In genomic region chr6:8063762-8064637, GRCh38 we compare ENCODE assay signal across 8 cellular contexts. TPM values are rescaled to one million over a fixed set of nuclear protein-coding genes. Genes with fewer than 3 reads are reported as not detected.
DNase-seq lines count a peak whose midpoint lies in the region; ATAC-seq and TF ChIP-seq lines count a peak whose summit lies in the region.

A gene with protein sequence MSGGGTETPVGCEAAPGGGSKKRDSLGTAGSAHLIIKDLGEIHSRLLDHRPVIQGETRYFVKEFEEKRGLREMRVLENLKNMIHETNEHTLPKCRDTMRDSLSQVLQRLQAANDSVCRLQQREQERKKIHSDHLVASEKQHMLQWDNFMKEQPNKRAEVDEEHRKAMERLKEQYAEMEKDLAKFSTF (minus strand): TSS chr6:8064389. CDS start chr6:8064376, 13 bp downstream.

- peak within 1 kb of the TSS; percentile 81 for H3K4me3 ChIP-seq in GM06990 (replicated peaks; ENCODE audit: low read depth, low read length)
- peak within 1 kb of the TSS; percentile 91 to 97 for H3K4me3 ChIP-seq in SK-N-SH (ENCODE audit: low read depth in 2 of 2, low read length in 1 of 2)
- H3K4me3 ChIP-seq in suprapubic skin = peak within 1 kb of the TSS; percentile 83

- H3K4me1 ChIP-seq in SK-N-SH (ENCODE audit: control insufficient read depth in 1 of 2, insufficient read depth in 2 of 2, low read depth in 1 of 2, low read length in 1 of 2) (no peaks in the 10 kb centered on the region; a peak in 3 of 4 replicates), suprapubic skin (peaks cover 13% of the 10 kb centered on the region)

- H2AFZ ChIP-seq in SK-N-SH (ENCODE audit: low read depth) = peak within 1 kb of the TSS; percentile 99

- H3K9ac ChIP-seq in SK-N-SH = peak within 1 kb of the TSS; percentile 87

- TF ChIP-seq CTCF in GM06990 (IDR thresholded peaks at IDR 0.05; ENCODE audit: insufficient read depth, low read length, poor library complexity, severe bottlenecking) (no peak), SK-N-SH (IDR thresholded peaks at IDR 0.05) (peak; percentile 26), suprapubic skin (IDR thresholded peaks at IDR 0.05) (no peak)

- POLR2A ChIA-PET in SK-N-SH (lab: Yijun Ruan, JAX) = interaction anchor here (0.8 to 1.3 kb wide), 2 partner anchors 38 kb away, joined by 4 to 7 read pairs; partner anchors contain the start of gene EEF1E1

- no peaks in the 10 kb centered on the region for H3K9me2 ChIP-seq in SK-N-SH

- H3K27me3 ChIP-seq in GM06990 (replicated peaks; ENCODE audit: control insufficient read depth, insufficient read depth, low read length) (no peaks in the 10 kb centered on the region), SK-N-SH (ENCODE audit: insufficient read depth) (no peaks in the 10 kb centered on the region), suprapubic skin (no peaks in the 10 kb centered on the region)

- peaks cover 5% of the 10 kb centered on the region; the same call in 1 of the 2 replicates for H3K79me2 ChIP-seq in SK-N-SH (ENCODE audit: insufficient read depth)

- H4K20me1 ChIP-seq in SK-N-SH (ENCODE audit: insufficient read depth) = no peaks in the 10 kb centered on the region

- TF ChIP-seq EP300 in SK-N-SH (IDR thresholded peaks at IDR 0.05; ENCODE audit: borderline replicate concordance in 1 of 2, low read depth in 1 of 2, low read length in 1 of 2) (peak in 1 of 2 experiments; percentile 55; a peak in 1 of 4 replicates), suprapubic skin (IDR thresholded peaks at IDR 0.05) (no peak)

- no peaks in the 10 kb centered on the region; the same call in 1 of the 2 replicates for H3K36me3 ChIP-seq in GM06990 (ENCODE audit: control insufficient read depth, insufficient read depth, low read length)
- H3K36me3 ChIP-seq in SK-N-SH (replicated peaks in 1 of 2; ENCODE audit: control insufficient read depth in 1 of 2, insufficient read depth in 2 of 2, low read length in 1 of 2) = peaks cover 12 to 22% of the 10 kb centered on the region in 2 experiments
- peaks cover 8% of the 10 kb centered on the region for H3K36me3 ChIP-seq in suprapubic skin

- H3K9me3 ChIP-seq in SK-N-SH = no peaks in the 10 kb centered on the region
- no peaks in the 10 kb centered on the region for H3K9me3 ChIP-seq in suprapubic skin

- ATAC-seq in HG02571 (IDR thresholded peaks at IDR 0.05; ENCODE audit: unreplicated experiment) = peak; percentile 83

- DNase-seq in GM06990 (ENCODE audit: extremely low read depth, insufficient read length) (peak; percentile 96), NCI-H1048 (lab: John Stamatoyannopoulos, UW) (peak; percentile 96), SK-N-SH (peak; percentile 94), globus pallidus (ENCODE audit: low spot score) (peak; percentile 96), nucleus accumbens (lab: John Stamatoyannopoulos, UW) (peak; percentile 57 to 97 (median 92)), suprapubic skin (ENCODE audit: low spot score in 2 of 2) (peak; percentile 97)
- DNase-seq in activated naive CD4-positive, alpha-beta T cell treated with anti-CD3 and anti-CD28 coated beads, Interleukin-2, amount 50 U/mL, for 16 hours = peak; percentile 98

- peak within 1 kb of the TSS; percentile 94 for H3K4me2 ChIP-seq in SK-N-SH

- TF ChIP-seq RAD21 in SK-N-SH (IDR thresholded peaks at IDR 0.05; ENCODE audit: low read length) = peak; percentile 2; the same call in 1 of the 2 replicates

- peaks cover 4% of the 10 kb centered on the region for H3F3A ChIP-seq in SK-N-SH (replicated peaks; ENCODE audit: insufficient read depth)

- TF ChIP-seq POLR2A in suprapubic skin (IDR thresholded peaks at IDR 0.05) = peak in 1 of 2 donors; percentile 64

- CTCF ChIA-PET in SK-N-SH (lab: Yijun Ruan, JAX) = interaction anchor here (0.6 to 1.3 kb wide), 3 partner anchors 10 to 341 kb away, joined by 3 to 4 read pairs (median 3); no protein-coding TSS in a partner anchor

- H3K27ac ChIP-seq in SK-N-SH (ENCODE audit: low read depth in 2 of 2, low read length in 1 of 2) = peak within 1 kb of the TSS; percentile 73 to 85
- H3K27ac ChIP-seq in suprapubic skin = peak within 1 kb of the TSS; percentile 87

- 0% methylated on average over 18 of the region's 64 CpGs for WGBS in SK-N-SH (ENCODE audit: low lambda C conversion rate)
- 0% methylated on average over 17 of the region's 64 CpGs for WGBS in suprapubic skin

TF ChIP-seq in SK-N-SH, 30 proteins besides CTCF, POLR2A, EP300 and RAD21 (continues in another document):
- TF ChIP-seq GATA2 (CRISPR knock-in tag; IDR thresholded peaks at IDR 0.05) = peak; percentile 26; the same call in 1 of the 2 replicates
- TF ChIP-seq, protein P1, sequence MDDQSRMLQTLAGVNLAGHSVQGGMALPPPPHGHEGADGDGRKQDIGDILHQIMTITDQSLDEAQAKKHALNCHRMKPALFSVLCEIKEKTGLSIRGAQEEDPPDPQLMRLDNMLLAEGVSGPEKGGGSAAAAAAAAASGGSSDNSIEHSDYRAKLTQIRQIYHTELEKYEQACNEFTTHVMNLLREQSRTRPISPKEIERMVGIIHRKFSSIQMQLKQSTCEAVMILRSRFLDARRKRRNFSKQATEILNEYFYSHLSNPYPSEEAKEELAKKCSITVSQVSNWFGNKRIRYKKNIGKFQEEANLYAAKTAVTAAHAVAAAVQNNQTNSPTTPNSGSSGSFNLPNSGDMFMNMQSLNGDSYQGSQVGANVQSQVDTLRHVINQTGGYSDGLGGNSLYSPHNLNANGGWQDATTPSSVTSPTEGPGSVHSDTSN (IDR thresholded peaks at IDR 0.05) = peak; percentile 32; the same call in 1 of the 2 replicates
- TF ChIP-seq GABPA (IDR thresholded peaks at IDR 0.05; ENCODE audit: low read depth) = peak; percentile 79
- TF ChIP-seq YY1 (IDR thresholded peaks at IDR 0.05; ENCODE audit: low read depth) = peak; percentile 99
- TF ChIP-seq SMC3 (IDR thresholded peaks at IDR 0.05; ENCODE audit: low read depth, low read length) = no peak
- TF ChIP-seq TCF12 (IDR thresholded peaks at IDR 0.05) = peak; percentile 36; the same call in 1 of the 2 replicates
- peak; percentile 37; the same call in 1 of the 2 replicates for TF ChIP-seq RCOR1 (IDR thresholded peaks at IDR 0.05; ENCODE audit: low read length)
- TF ChIP-seq, protein P2, sequence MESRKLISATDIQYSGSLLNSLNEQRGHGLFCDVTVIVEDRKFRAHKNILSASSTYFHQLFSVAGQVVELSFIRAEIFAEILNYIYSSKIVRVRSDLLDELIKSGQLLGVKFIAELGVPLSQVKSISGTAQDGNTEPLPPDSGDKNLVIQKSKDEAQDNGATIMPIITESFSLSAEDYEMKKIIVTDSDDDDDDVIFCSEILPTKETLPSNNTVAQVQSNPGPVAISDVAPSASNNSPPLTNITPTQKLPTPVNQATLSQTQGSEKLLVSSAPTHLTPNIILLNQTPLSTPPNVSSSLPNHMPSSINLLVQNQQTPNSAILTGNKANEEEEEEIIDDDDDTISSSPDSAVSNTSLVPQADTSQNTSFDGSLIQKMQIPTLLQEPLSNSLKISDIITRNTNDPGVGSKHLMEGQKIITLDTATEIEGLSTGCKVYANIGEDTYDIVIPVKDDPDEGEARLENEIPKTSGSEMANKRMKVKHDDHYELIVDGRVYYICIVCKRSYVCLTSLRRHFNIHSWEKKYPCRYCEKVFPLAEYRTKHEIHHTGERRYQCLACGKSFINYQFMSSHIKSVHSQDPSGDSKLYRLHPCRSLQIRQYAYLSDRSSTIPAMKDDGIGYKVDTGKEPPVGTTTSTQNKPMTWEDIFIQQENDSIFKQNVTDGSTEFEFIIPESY (IDR thresholded peaks at IDR 0.05; ENCODE audit: borderline replicate concordance, low read depth) = 0 out of 2 replicates have a peak, but pooled peaks have one; percentile 24
- no peak; the same call in 1 of the 2 replicates for TF ChIP-seq FOSL2 (IDR thresholded peaks at IDR 0.05; ENCODE audit: borderline replicate concordance, low read depth)
- TF ChIP-seq, protein P3, sequence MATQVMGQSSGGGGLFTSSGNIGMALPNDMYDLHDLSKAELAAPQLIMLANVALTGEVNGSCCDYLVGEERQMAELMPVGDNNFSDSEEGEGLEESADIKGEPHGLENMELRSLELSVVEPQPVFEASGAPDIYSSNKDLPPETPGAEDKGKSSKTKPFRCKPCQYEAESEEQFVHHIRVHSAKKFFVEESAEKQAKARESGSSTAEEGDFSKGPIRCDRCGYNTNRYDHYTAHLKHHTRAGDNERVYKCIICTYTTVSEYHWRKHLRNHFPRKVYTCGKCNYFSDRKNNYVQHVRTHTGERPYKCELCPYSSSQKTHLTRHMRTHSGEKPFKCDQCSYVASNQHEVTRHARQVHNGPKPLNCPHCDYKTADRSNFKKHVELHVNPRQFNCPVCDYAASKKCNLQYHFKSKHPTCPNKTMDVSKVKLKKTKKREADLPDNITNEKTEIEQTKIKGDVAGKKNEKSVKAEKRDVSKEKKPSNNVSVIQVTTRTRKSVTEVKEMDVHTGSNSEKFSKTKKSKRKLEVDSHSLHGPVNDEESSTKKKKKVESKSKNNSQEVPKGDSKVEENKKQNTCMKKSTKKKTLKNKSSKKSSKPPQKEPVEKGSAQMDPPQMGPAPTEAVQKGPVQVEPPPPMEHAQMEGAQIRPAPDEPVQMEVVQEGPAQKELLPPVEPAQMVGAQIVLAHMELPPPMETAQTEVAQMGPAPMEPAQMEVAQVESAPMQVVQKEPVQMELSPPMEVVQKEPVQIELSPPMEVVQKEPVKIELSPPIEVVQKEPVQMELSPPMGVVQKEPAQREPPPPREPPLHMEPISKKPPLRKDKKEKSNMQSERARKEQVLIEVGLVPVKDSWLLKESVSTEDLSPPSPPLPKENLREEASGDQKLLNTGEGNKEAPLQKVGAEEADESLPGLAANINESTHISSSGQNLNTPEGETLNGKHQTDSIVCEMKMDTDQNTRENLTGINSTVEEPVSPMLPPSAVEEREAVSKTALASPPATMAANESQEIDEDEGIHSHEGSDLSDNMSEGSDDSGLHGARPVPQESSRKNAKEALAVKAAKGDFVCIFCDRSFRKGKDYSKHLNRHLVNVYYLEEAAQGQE (IDR thresholded peaks at IDR 0.05; ENCODE audit: low read depth, low read length) = no peak
- TF ChIP-seq MXI1 (IDR thresholded peaks at IDR 0.05; ENCODE audit: low read depth, low read length) = peak; percentile 76
- TF ChIP-seq SIN3A (IDR thresholded peaks at IDR 0.05; ENCODE audit: borderline replicate concordance, low read depth, low read length) = 0 out of 2 replicates have a peak, but pooled peaks have one; percentile 15
- TF ChIP-seq FOXJ3 (CRISPR knock-in tag; IDR thresholded peaks at IDR 0.05) = no peak
- peak; percentile 61 for TF ChIP-seq TAF1 (IDR thresholded peaks at IDR 0.05; ENCODE audit: borderline replicate concordance, low read depth, low read length)
- no peak for TF ChIP-seq FOXM1 (IDR thresholded peaks at IDR 0.05; ENCODE audit: low read depth)
- TF ChIP-seq ELF1 (IDR thresholded peaks at IDR 0.05) = peak; percentile 99
- TF ChIP-seq NRF1 (IDR thresholded peaks at IDR 0.05; ENCODE audit: low read depth, low read length) = peak; percentile 84

RNA-seq across cellular contexts. Expression of the gene that starts here (rescaled TPM):
- polyA plus RNA-seq in SK-N-SH (2012; rRNA removed) = 4.2 and 4.4 TPM in 2 replicates
- 6.4 and 6.6 TPM in 2 replicates for polyA plus RNA-seq in SK-N-SH (2012; cell fraction: cytosol; rRNA removed)
- 0.68 and 1.5 TPM in 2 replicates for polyA plus RNA-seq in SK-N-SH (2012; cell fraction: nucleus; rRNA removed)
- 10 to 100 TPM in 1 of 4 donors, 1 to 10 TPM in 3; 9.1 to 13.6 (median 9.7) TPM for total RNA-seq in suprapubic skin

Comparison
In these comparisons a context has a peak if more than half of its experiments do, and no peak if none do; other contexts are left out.
1. Peak in every context shown above with its lines: DNase-seq, ATAC-seq, H3K4me3 ChIP-seq and H3K27ac ChIP-seq.